In the genomic region with DNA sequence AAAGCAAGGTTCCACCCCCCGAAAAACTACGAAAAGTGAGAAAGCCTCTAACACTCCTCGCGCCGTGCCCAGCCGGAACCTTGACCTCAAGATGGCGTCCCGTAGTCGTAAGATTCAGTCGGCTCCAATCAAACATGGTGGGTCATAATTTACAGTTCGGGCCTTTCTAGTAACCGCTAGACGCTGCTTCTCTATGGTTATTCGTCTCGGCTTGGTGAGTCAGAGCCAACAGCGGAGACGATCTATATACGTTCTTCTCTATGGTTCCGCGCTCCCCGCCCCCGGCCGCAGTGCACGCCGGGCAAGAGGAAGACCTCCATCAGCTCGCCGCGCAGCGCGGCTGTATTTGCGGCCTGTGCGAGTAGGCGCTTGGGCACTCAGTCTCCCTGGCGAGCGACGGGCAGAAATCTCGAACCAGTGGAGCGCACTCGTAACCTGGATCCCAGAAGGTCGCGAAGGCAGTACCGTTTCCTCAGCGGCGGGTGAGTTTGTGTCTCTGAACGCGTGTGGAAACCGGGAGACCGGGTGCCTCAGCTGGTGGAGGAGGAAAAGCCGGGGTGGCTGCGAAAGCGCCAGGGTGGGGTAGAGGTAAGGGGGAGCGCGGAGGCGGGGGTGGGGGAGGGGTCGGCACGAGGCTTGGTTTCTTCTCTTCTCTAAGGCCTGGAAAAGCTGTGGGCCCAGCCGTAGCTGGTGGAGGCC, we compare ENCODE assay signal across 1 cellular context.
TF ChIP-seq lines count a peak whose summit lies in the region.

A gene (plus strand): TSS at position 311 of the 699 bp plus-strand sequence. CDS start 13,108 bp downstream, outside the sequence.

TF ChIP-seq in GM12878, 131 proteins besides CTCF, POLR2A, EP300 and RAD21 (continued from another document and continues in another):
- 0 out of 2 replicates have a peak, but pooled peaks have one; percentile 14 for TF ChIP-seq NFIC (IDR thresholded peaks at IDR 0.05; ENCODE audit: low read depth, low read length)
- TF ChIP-seq GABPA (IDR thresholded peaks at IDR 0.05; ENCODE audit: low read depth): peak; percentile 66
- 0 out of 2 replicates have a peak, but pooled peaks have one; percentile 9 for TF ChIP-seq BCL11A (IDR thresholded peaks at IDR 0.05; ENCODE audit: low read depth, low read length)
- TF ChIP-seq, protein P1, sequence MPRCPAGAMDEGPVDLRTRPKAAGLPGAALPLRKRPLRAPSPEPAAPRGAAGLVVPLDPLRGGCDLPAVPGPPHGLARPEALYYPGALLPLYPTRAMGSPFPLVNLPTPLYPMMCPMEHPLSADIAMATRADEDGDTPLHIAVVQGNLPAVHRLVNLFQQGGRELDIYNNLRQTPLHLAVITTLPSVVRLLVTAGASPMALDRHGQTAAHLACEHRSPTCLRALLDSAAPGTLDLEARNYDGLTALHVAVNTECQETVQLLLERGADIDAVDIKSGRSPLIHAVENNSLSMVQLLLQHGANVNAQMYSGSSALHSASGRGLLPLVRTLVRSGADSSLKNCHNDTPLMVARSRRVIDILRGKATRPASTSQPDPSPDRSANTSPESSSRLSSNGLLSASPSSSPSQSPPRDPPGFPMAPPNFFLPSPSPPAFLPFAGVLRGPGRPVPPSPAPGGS (IDR thresholded peaks at IDR 0.05; ENCODE audit: borderline replicate concordance, insufficient read depth, low read depth, low read length, poor library complexity, severe bottlenecking): peak; percentile 45
- peak; percentile 47 for TF ChIP-seq SP1 (IDR thresholded peaks at IDR 0.05; ENCODE audit: low read depth, low read length)
- TF ChIP-seq TCF12 (IDR thresholded peaks at IDR 0.05; ENCODE audit: low read depth, low read length): no peak; the same call in none of the 2 replicates
- TF ChIP-seq, protein P2, sequence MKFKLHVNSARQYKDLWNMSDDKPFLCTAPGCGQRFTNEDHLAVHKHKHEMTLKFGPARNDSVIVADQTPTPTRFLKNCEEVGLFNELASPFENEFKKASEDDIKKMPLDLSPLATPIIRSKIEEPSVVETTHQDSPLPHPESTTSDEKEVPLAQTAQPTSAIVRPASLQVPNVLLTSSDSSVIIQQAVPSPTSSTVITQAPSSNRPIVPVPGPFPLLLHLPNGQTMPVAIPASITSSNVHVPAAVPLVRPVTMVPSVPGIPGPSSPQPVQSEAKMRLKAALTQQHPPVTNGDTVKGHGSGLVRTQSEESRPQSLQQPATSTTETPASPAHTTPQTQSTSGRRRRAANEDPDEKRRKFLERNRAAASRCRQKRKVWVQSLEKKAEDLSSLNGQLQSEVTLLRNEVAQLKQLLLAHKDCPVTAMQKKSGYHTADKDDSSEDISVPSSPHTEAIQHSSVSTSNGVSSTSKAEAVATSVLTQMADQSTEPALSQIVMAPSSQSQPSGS (IDR thresholded peaks at IDR 0.05; ENCODE audit: low read length): peak; percentile 14; the same call in 1 of the 2 replicates
- TF ChIP-seq CHD2 (IDR thresholded peaks at IDR 0.05; ENCODE audit: borderline replicate concordance, low read depth, low read length): peak; percentile 80; the same call in 1 of the 2 replicates
- TF ChIP-seq FOS (IDR thresholded peaks at IDR 0.05; ENCODE audit: borderline replicate concordance, extremely low read depth, insufficient read length): no peak
- peak; percentile 78 for TF ChIP-seq RELA (IDR thresholded peaks at IDR 0.05; ENCODE audit: borderline replicate concordance, partially characterized antibody)
- peak; percentile 59; the same call in 1 of the 2 replicates for TF ChIP-seq TCF7 (IDR thresholded peaks at IDR 0.05; ENCODE audit: borderline replicate concordance)
- no peak for TF ChIP-seq KAT2A (conservative IDR thresholded peaks at IDR 0.05; ENCODE audit: control insufficient read depth, low read depth, low read length)
- no peak for TF ChIP-seq GATAD2B (conservative IDR thresholded peaks at IDR 0.05; ENCODE audit: low read depth)
- peak; percentile 25 to 53; a peak in 2 of 4 replicates for TF ChIP-seq BHLHE40 (IDR thresholded peaks at IDR 0.05; ENCODE audit: borderline replicate concordance in 1 of 2, low read depth in 2 of 2, low read length in 1 of 2)
- no peak for TF ChIP-seq EZH2 (IDR thresholded peaks at IDR 0.05; ENCODE audit: borderline replicate concordance, control insufficient read depth, low read depth, low read length)
- peak; percentile 79 for TF ChIP-seq HCFC1 (IDR thresholded peaks at IDR 0.05; ENCODE audit: low read length)
- no peak for TF ChIP-seq MEF2B (IDR thresholded peaks at IDR 0.05; ENCODE audit: partially characterized antibody, poor library complexity, severe bottlenecking)
- TF ChIP-seq ATF7 (IDR thresholded peaks at IDR 0.05; ENCODE audit: low read depth): peak; percentile 87
- TF ChIP-seq, protein P3, sequence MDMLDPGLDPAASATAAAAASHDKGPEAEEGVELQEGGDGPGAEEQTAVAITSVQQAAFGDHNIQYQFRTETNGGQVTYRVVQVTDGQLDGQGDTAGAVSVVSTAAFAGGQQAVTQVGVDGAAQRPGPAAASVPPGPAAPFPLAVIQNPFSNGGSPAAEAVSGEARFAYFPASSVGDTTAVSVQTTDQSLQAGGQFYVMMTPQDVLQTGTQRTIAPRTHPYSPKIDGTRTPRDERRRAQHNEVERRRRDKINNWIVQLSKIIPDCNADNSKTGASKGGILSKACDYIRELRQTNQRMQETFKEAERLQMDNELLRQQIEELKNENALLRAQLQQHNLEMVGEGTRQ (IDR thresholded peaks at IDR 0.05; ENCODE audit: borderline replicate concordance, low read depth, low read length): no peak
- TF ChIP-seq, protein P4, sequence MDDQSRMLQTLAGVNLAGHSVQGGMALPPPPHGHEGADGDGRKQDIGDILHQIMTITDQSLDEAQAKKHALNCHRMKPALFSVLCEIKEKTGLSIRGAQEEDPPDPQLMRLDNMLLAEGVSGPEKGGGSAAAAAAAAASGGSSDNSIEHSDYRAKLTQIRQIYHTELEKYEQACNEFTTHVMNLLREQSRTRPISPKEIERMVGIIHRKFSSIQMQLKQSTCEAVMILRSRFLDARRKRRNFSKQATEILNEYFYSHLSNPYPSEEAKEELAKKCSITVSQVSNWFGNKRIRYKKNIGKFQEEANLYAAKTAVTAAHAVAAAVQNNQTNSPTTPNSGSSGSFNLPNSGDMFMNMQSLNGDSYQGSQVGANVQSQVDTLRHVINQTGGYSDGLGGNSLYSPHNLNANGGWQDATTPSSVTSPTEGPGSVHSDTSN (IDR thresholded peaks at IDR 0.05; ENCODE audit: insufficient replicate concordance, low read depth, low read length): no peak
- TF ChIP-seq PAX5 (IDR thresholded peaks at IDR 0.05; ENCODE audit: borderline replicate concordance, low read depth, low read length): peak; percentile 58
- peak; percentile 89 for TF ChIP-seq RUNX3 (IDR thresholded peaks at IDR 0.05; ENCODE audit: low read length)
- TF ChIP-seq, protein P5, sequence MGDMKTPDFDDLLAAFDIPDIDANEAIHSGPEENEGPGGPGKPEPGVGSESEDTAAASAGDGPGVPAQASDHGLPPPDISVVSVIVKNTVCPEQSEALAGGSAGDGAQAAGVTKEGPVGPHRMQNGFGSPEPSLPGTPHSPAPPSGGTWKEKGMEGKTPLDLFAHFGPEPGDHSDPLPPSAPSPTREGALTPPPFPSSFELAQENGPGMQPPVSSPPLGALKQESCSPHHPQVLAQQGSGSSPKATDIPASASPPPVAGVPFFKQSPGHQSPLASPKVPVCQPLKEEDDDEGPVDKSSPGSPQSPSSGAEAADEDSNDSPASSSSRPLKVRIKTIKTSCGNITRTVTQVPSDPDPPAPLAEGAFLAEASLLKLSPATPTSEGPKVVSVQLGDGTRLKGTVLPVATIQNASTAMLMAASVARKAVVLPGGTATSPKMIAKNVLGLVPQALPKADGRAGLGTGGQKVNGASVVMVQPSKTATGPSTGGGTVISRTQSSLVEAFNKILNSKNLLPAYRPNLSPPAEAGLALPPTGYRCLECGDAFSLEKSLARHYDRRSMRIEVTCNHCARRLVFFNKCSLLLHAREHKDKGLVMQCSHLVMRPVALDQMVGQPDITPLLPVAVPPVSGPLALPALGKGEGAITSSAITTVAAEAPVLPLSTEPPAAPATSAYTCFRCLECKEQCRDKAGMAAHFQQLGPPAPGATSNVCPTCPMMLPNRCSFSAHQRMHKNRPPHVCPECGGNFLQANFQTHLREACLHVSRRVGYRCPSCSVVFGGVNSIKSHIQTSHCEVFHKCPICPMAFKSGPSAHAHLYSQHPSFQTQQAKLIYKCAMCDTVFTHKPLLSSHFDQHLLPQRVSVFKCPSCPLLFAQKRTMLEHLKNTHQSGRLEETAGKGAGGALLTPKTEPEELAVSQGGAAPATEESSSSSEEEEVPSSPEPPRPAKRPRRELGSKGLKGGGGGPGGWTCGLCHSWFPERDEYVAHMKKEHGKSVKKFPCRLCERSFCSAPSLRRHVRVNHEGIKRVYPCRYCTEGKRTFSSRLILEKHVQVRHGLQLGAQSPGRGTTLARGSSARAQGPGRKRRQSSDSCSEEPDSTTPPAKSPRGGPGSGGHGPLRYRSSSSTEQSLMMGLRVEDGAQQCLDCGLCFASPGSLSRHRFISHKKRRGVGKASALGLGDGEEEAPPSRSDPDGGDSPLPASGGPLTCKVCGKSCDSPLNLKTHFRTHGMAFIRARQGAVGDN (IDR thresholded peaks at IDR 0.05): 0 out of 2 replicates have a peak, but pooled peaks have one; percentile 79
- TF ChIP-seq KLF5 (IDR thresholded peaks at IDR 0.05; ENCODE audit: partially characterized antibody): peak; percentile 68
- TF ChIP-seq CREM (IDR thresholded peaks at IDR 0.05; ENCODE audit: low read depth): peak; percentile 83
- TF ChIP-seq TBL1XR1 (IDR thresholded peaks at IDR 0.05; ENCODE audit: low read depth, low read length): peak; percentile 52; the same call in 1 of the 2 replicates
- peak; percentile 47; the same call in 1 of the 2 replicates for TF ChIP-seq MTA2 (IDR thresholded peaks at IDR 0.05; ENCODE audit: low read depth)
- TF ChIP-seq YBX1 (IDR thresholded peaks at IDR 0.05): no peak
- 0 out of 2 replicates have a peak, but pooled peaks have one; percentile 50 for TF ChIP-seq CBX5 (IDR thresholded peaks at IDR 0.05; ENCODE audit: low read depth)
- no peak for TF ChIP-seq NR2C2 (IDR thresholded peaks at IDR 0.05; ENCODE audit: borderline replicate concordance, control insufficient read depth, insufficient read length, low read depth)
- TF ChIP-seq LARP7 (IDR thresholded peaks at IDR 0.05): peak; percentile 55
- TF ChIP-seq NFYA (IDR thresholded peaks at IDR 0.05; ENCODE audit: borderline replicate concordance, low read depth, low read length): no peak
- TF ChIP-seq, protein P6, sequence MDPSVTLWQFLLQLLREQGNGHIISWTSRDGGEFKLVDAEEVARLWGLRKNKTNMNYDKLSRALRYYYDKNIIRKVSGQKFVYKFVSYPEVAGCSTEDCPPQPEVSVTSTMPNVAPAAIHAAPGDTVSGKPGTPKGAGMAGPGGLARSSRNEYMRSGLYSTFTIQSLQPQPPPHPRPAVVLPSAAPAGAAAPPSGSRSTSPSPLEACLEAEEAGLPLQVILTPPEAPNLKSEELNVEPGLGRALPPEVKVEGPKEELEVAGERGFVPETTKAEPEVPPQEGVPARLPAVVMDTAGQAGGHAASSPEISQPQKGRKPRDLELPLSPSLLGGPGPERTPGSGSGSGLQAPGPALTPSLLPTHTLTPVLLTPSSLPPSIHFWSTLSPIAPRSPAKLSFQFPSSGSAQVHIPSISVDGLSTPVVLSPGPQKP (IDR thresholded peaks at IDR 0.05; ENCODE audit: low read depth, low read length): peak; percentile 68
- TF ChIP-seq, protein P7, sequence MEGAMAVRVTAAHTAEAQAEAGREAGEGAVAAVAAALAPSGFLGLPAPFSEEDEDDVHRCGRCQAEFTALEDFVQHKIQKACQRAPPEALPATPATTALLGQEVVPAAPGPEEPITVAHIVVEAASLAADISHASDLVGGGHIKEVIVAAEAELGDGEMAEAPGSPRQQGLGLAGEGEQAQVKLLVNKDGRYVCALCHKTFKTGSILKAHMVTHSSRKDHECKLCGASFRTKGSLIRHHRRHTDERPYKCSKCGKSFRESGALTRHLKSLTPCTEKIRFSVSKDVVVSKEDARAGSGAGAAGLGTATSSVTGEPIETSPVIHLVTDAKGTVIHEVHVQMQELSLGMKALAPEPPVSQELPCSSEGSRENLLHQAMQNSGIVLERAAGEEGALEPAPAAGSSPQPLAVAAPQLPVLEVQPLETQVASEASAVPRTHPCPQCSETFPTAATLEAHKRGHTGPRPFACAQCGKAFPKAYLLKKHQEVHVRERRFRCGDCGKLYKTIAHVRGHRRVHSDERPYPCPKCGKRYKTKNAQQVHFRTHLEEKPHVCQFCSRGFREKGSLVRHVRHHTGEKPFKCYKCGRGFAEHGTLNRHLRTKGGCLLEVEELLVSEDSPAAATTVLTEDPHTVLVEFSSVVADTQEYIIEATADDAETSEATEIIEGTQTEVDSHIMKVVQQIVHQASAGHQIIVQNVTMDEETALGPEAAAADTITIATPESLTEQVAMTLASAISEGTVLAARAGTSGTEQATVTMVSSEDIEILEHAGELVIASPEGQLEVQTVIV (IDR thresholded peaks at IDR 0.05; ENCODE audit: borderline replicate concordance, partially characterized antibody): peak; percentile 41
- TF ChIP-seq, protein P8, sequence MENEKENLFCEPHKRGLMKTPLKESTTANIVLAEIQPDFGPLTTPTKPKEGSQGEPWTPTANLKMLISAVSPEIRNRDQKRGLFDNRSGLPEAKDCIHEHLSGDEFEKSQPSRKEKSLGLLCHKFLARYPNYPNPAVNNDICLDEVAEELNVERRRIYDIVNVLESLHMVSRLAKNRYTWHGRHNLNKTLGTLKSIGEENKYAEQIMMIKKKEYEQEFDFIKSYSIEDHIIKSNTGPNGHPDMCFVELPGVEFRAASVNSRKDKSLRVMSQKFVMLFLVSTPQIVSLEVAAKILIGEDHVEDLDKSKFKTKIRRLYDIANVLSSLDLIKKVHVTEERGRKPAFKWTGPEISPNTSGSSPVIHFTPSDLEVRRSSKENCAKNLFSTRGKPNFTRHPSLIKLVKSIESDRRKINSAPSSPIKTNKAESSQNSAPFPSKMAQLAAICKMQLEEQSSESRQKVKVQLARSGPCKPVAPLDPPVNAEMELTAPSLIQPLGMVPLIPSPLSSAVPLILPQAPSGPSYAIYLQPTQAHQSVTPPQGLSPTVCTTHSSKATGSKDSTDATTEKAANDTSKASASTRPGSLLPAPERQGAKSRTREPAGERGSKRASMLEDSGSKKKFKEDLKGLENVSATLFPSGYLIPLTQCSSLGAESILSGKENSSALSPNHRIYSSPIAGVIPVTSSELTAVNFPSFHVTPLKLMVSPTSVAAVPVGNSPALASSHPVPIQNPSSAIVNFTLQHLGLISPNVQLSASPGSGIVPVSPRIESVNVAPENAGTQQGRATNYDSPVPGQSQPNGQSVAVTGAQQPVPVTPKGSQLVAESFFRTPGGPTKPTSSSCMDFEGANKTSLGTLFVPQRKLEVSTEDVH (IDR thresholded peaks at IDR 0.05; ENCODE audit: low read depth, partially characterized antibody): peak; percentile 21
- TF ChIP-seq SUPT20H (IDR thresholded peaks at IDR 0.05; ENCODE audit: borderline replicate concordance, control insufficient read depth, low read depth, low read length): no peak
- TF ChIP-seq IKZF1 (conservative IDR thresholded peaks at IDR 0.05): peak; percentile 83
- TF ChIP-seq RBBP5 (conservative IDR thresholded peaks at IDR 0.05): no peak
- TF ChIP-seq JUND (IDR thresholded peaks at IDR 0.05; ENCODE audit: low read depth, low read length): peak; percentile 52; the same call in 1 of the 2 replicates
- no peak for TF ChIP-seq MEF2A (IDR thresholded peaks at IDR 0.05; ENCODE audit: insufficient read depth, low read depth, low read length)
- TF ChIP-seq MYC (IDR thresholded peaks at IDR 0.05; ENCODE audit: insufficient read depth, insufficient read length, insufficient replicate concordance, low read length, severe bottlenecking): no peak
- 0 out of 2 replicates have a peak, but pooled peaks have one; percentile 20 for TF ChIP-seq HDGF (IDR thresholded peaks at IDR 0.05)
- TF ChIP-seq ZNF622 (IDR thresholded peaks at IDR 0.05): no peak
- 0 out of 2 replicates have a peak, but pooled peaks have one; percentile 75 for TF ChIP-seq CHD1 (IDR thresholded peaks at IDR 0.05; ENCODE audit: low read depth, low read length)
- TF ChIP-seq SREBF2 (IDR thresholded peaks at IDR 0.05; ENCODE audit: low read length): no peak
